10 cellular contexts compared by ENCODE assay signal in genomic region chr19:15248648-15249559, GRCh38. TPM values are rescaled to one million over a fixed set of nuclear protein-coding genes. Genes with fewer than 3 reads are reported as not detected.
DNase-seq lines count a peak whose midpoint lies in the region; ATAC-seq and TF ChIP-seq lines count a peak whose summit lies in the region.
"Had no signal": no experiment of that assay in that cellular context is flagged by ENCODE, and none has a peak within 500 bp of the region (broad histone marks: within the 10 kb centered on the region; RNA-seq: fewer than 3 reads in every experiment).

No MANE protein-coding gene starts in this region.

- no peaks in the 10 kb centered on the region for H3K27me3 Mint-ChIP-seq in natural killer cell (ENCODE audit: low read depth in 2 of 2)
- H3K27me3 Mint-ChIP-seq in natural killer cell treated with Interleukin-12 subunit alpha and Interleukin-12 subunit beta and Interleukin-15 and Interleukin-18, amount 100 ng/mL, for 72 hours: no peaks in the 10 kb centered on the region
- no peaks in the 10 kb centered on the region for H3K27me3 Mint-ChIP-seq in stimulated activated naive CD8-positive, alpha-beta T cell treated with anti-CD3 and anti-CD28 coated beads, Interleukin-15, amount 100 ng/mL, for 72 hours

- WGBS in aorta, 2 donors: 6% methylated on average over 20 of the region's 20 CpGs

- H3K27ac ChIP-seq in epithelial cell of prostate: peak overlapping the region; percentile 19
- H3K27ac ChIP-seq in muscle layer of colon (ENCODE audit: low read depth, low read length): peak overlapping the region; percentile 81
- H3K27ac ChIP-seq in aorta (ENCODE audit: low read depth in 1 of 2, low read length in 2 of 2): peak overlapping the region; percentile 100

- no peaks in the 10 kb centered on the region for H3K9me3 Mint-ChIP-seq in natural killer cell
- H3K9me3 Mint-ChIP-seq in natural killer cell treated with Interleukin-12 subunit alpha and Interleukin-12 subunit beta and Interleukin-15 and Interleukin-18, amount 100 ng/mL, for 72 hours: no peaks in the 10 kb centered on the region
- H3K9me3 Mint-ChIP-seq in stimulated activated naive CD8-positive, alpha-beta T cell treated with anti-CD3 and anti-CD28 coated beads, Interleukin-15, amount 100 ng/mL, for 72 hours: no peaks in the 10 kb centered on the region

- H3K4me3 Mint-ChIP-seq in natural killer cell: no peak overlapping the region
- no peak overlapping the region for H3K4me3 Mint-ChIP-seq in natural killer cell treated with Interleukin-12 subunit alpha and Interleukin-12 subunit beta and Interleukin-15 and Interleukin-18, amount 100 ng/mL, for 72 hours
- no peak overlapping the region for H3K4me3 Mint-ChIP-seq in stimulated activated naive CD8-positive, alpha-beta T cell treated with anti-CD3 and anti-CD28 coated beads, Interleukin-15, amount 100 ng/mL, for 72 hours
- H3K4me3 Mint-ChIP-seq: CD14-positive monocyte had no signal

- DNase-seq in natural killer cell (no peak), epithelial cell of prostate (ENCODE audit: low read depth, low spot score) (no peak), aorta (peak; percentile 93 to 96), UCSD-AML1 (lab: John Stamatoyannopoulos, UW; ENCODE audit: unreplicated experiment) (no peak), Ammon's horn (ENCODE audit: low spot score) (no peak)
- no peak for DNase-seq in natural killer cell treated with Interleukin-12 subunit alpha and Interleukin-12 subunit beta and Interleukin-15 and Interleukin-18, amount 100 ng/mL, for 72 hours (ENCODE audit: low spot score)
- no peak for DNase-seq in stimulated activated naive CD8-positive, alpha-beta T cell treated with anti-CD3 and anti-CD28 coated beads, Interleukin-15, amount 100 ng/mL, for 72 hours
- DNase-seq: activated T-cell treated with anti-CD3 and anti-CD28 coated beads for 4 hours had no signal

- peak overlapping the region; percentile 7 for H3K9ac ChIP-seq in muscle layer of colon (ENCODE audit: low read length)

- H3K36me3 Mint-ChIP-seq in natural killer cell: no peaks in the 10 kb centered on the region
- peaks cover 7% of the 10 kb centered on the region for H3K36me3 Mint-ChIP-seq in natural killer cell treated with Interleukin-12 subunit alpha and Interleukin-12 subunit beta and Interleukin-15 and Interleukin-18, amount 100 ng/mL, for 72 hours

- H3K9me3 ChIP-seq in muscle layer of colon (ENCODE audit: low read length): no peaks in the 10 kb centered on the region
- H3K9me3 ChIP-seq in aorta (ENCODE audit: control insufficient read depth, low read length): no peaks in the 10 kb centered on the region

- H3K4me3 ChIP-seq in muscle layer of colon (ENCODE audit: low read depth in 1 of 2, low read length in 2 of 2): no peak overlapping the region
- no peak overlapping the region for H3K4me3 ChIP-seq in aorta (ENCODE audit: low read length in 2 of 2)

- ATAC-seq in natural killer cell (no peak), aorta (ENCODE audit: low FRiP score) (peak; percentile 78)
- no peak for ATAC-seq in natural killer cell treated with Interleukin-12 subunit alpha and Interleukin-12 subunit beta and Interleukin-15 and Interleukin-18, amount 100 ng/mL, for 72 hours
- ATAC-seq in stimulated activated naive CD8-positive, alpha-beta T cell treated with anti-CD3 and anti-CD28 coated beads, Interleukin-15, amount 100 ng/mL, for 72 hours: no peak

- TF ChIP-seq CTCF in natural killer cell (IDR thresholded peaks at IDR 0.05): no peak

- H3K36me3 ChIP-seq in muscle layer of colon (ENCODE audit: insufficient read depth, low read length): peaks cover 52% of the 10 kb centered on the region
- H3K36me3 ChIP-seq in aorta (ENCODE audit: control insufficient read depth in 1 of 2, insufficient read depth in 2 of 2, low read length in 1 of 2): peaks cover 0 to 4% of the 10 kb centered on the region in 2 donors

- intact Hi-C loops in natural killer cell (cut with micrococcal nuclease): no loop called here
- intact Hi-C loops in aorta (cut with DNase I): loop anchor here (5.0 kb wide), 2 partner anchors 37 to 52 kb away; no protein-coding TSS in a partner anchor

- H3K4me1 Mint-ChIP-seq in natural killer cell: peaks cover 6 to 19% of the 10 kb centered on the region in 2 donors
- H3K4me1 Mint-ChIP-seq in natural killer cell treated with Interleukin-12 subunit alpha and Interleukin-12 subunit beta and Interleukin-15 and Interleukin-18, amount 100 ng/mL, for 72 hours (ENCODE audit: low read depth in 2 of 2): peaks cover 6 to 15% of the 10 kb centered on the region in 2 donors
- peaks cover 8% of the 10 kb centered on the region for H3K4me1 Mint-ChIP-seq in stimulated activated naive CD8-positive, alpha-beta T cell treated with anti-CD3 and anti-CD28 coated beads, Interleukin-15, amount 100 ng/mL, for 72 hours
- H3K4me1 Mint-ChIP-seq: CD14-positive monocyte had no signal

- peaks cover 59% of the 10 kb centered on the region for H3K4me1 ChIP-seq in muscle layer of colon (ENCODE audit: insufficient read depth, low read length)
- no peaks in the 10 kb centered on the region for H3K4me1 ChIP-seq in aorta (ENCODE audit: control insufficient read depth in 1 of 2, insufficient read depth in 2 of 2, low read length in 2 of 2)

- no peaks in the 10 kb centered on the region for H3K27me3 ChIP-seq in muscle layer of colon (ENCODE audit: control insufficient read depth in 1 of 2, insufficient read depth in 2 of 2, low read length in 2 of 2)
- H3K27me3 ChIP-seq in aorta (ENCODE audit: control insufficient read depth in 1 of 2, insufficient read depth in 2 of 2, low read length in 1 of 2): no peaks in the 10 kb centered on the region

- peak overlapping the region; percentile 31 to 58 for H3K27ac Mint-ChIP-seq in natural killer cell
- no peak overlapping the region for H3K27ac Mint-ChIP-seq in natural killer cell treated with Interleukin-12 subunit alpha and Interleukin-12 subunit beta and Interleukin-15 and Interleukin-18, amount 100 ng/mL, for 72 hours
- no peak overlapping the region for H3K27ac Mint-ChIP-seq in stimulated activated naive CD8-positive, alpha-beta T cell treated with anti-CD3 and anti-CD28 coated beads, Interleukin-15, amount 100 ng/mL, for 72 hours

RNA-seq across cellular contexts. Expression of gene EPHX3, which starts 16.7 kb away (rescaled TPM):
- total RNA-seq in natural killer cell (not detected), aorta (1 to 10 TPM in 1 of 2 donors, under 1 TPM in 1; 0.48 to 1.0 TPM)
- 1 to 10 TPM in 1 of 2 donors, under 1 TPM in 1; 0.81 to 1.0 TPM for total RNA-seq in natural killer cell treated with Interleukin-12 subunit alpha and Interleukin-12 subunit beta and Interleukin-15 and Interleukin-18, amount 100 ng/mL, for 72 hours
- 1 to 10 TPM in 1 of 2 donors, not detected in 1; 1.0 TPM for polyA plus RNA-seq in aorta

RNA-seq across cellular contexts. Expression of gene NOTCH3, which starts 48.1 kb away (rescaled TPM):
- under 1 TPM in 2 of 3 donors, not detected in 1; 0.25 to 0.26 TPM for total RNA-seq in natural killer cell
- total RNA-seq in natural killer cell treated with Interleukin-12 subunit alpha and Interleukin-12 subunit beta and Interleukin-15 and Interleukin-18, amount 100 ng/mL, for 72 hours: not detected
- total RNA-seq in aorta: 100 to 1,000 TPM; 376 to 423 TPM
- polyA plus RNA-seq in aorta: 100 to 1,000 TPM in 1 of 2 donors, 10 to 100 TPM in 1; 23.5 to 160 TPM

Comparison
In these comparisons a context has a peak if more than half of its experiments do, and no peak if none do; other contexts are left out.
1. H3K27ac Mint-ChIP-seq: peak in natural killer cell (2 of 2); none in natural killer cell treated with Interleukin-12 subunit alpha and Interleukin-12 subunit beta and Interleukin-15 and Interleukin-18, amount 100 ng/mL, for 72 hours (0 of 2) and stimulated activated naive CD8-positive, alpha-beta T cell treated with anti-CD3 and anti-CD28 coated beads, Interleukin-15, amount 100 ng/mL, for 72 hours (0 of 2).
2. DNase-seq: peak in aorta (2 of 2); none in natural killer cell (single experiment), natural killer cell treated with Interleukin-12 subunit alpha and Interleukin-12 subunit beta and Interleukin-15 and Interleukin-18, amount 100 ng/mL, for 72 hours (single experiment), epithelial cell of prostate (single experiment), stimulated activated naive CD8-positive, alpha-beta T cell treated with anti-CD3 and anti-CD28 coated beads, Interleukin-15, amount 100 ng/mL, for 72 hours (0 of 2), UCSD-AML1 (single experiment) and Ammon's horn (single experiment).
3. H3K27ac ChIP-seq: peak in every context shown above with its lines; median percentile 100 in aorta; 81 in muscle layer of colon; 19 in epithelial cell of prostate.
4. RNA of gene NOTCH3, which starts 48.1 kb away (total RNA-seq): 376 to 423 TPM in aorta; not detected in natural killer cell treated with Interleukin-12 subunit alpha and Interleukin-12 subunit beta and Interleukin-15 and Interleukin-18, amount 100 ng/mL, for 72 hours and 0.25 to 0.26 TPM in natural killer cell; every median in the first group is over 100 times any median in the second.